In the genomic region with DNA sequence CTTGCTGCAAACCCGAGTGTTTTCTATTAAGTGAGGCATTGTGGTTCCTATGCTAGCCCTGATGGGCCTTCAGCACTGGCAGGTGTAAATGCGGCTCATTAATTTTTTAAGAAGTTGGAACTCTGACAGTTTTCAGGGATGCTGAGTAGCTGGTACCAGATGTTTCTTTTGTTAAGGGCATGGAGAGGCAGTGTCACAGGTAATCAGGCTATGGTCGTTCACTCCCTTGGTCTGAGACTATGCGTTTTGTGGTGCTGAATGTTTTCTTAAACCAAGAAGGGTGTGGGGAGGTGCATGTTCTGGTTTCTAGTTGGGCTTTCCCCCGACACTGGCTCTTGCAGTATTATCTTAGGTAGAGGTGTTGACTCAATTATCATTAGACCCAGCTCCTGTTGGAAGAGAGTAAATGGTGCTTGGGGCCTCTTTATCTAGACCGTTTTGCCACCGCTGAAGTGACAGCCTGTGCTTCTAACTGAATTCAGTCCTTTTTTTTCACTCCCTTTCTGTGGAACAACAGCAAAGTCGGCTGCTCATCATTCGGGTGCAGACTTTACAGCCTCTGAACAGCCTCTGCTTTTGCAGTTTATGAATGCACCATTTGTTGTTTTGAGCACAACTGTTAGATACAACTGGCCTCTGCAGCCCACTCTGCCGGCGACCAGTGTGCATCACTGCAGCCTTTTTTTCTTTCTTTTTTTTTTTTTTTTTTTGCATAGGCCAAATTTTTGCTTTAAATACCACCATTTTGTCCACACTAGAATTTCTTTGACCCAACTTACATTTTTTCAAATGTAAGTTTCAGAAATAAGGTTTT, we compare ENCODE assay signal across 9 cellular contexts. TPM values are rescaled to one million over a fixed set of nuclear protein-coding genes. Genes with fewer than 3 reads are reported as not detected.
DNase-seq lines count a peak whose midpoint lies in the region; ATAC-seq, FAIRE-seq and TF ChIP-seq lines count a peak whose summit lies in the region.
"Had no signal": no experiment of that assay in that cellular context is flagged by ENCODE, and none has a peak within 500 bp of the region (broad histone marks: within the 10 kb centered on the region; RNA-seq: fewer than 3 reads in every experiment).

No MANE protein-coding gene starts in this region.

- H2AFZ ChIP-seq in astrocyte (ENCODE audit: low read depth, low read length): no peak overlapping the region

- H3K36me3 ChIP-seq in astrocyte (ENCODE audit: insufficient read depth, low read length): no peaks in the 10 kb centered on the region

- peak overlapping the region; percentile 2 for H3K4me2 ChIP-seq in astrocyte (ENCODE audit: low read length)

- peaks cover 20% of the 10 kb centered on the region for H4K20me1 ChIP-seq in astrocyte (ENCODE audit: insufficient read depth, low read length)

- no peak overlapping the region for H3K27ac ChIP-seq in astrocyte (ENCODE audit: low read depth, low read length)

- no peaks in the 10 kb centered on the region for H3K36me3 Mint-ChIP-seq in astrocyte (ENCODE audit: low read depth, unreplicated experiment)

- no peak overlapping the region for H3K4me3 ChIP-seq in astrocyte (ENCODE audit: insufficient read depth, low read depth, low read length)

- no peak overlapping the region for H3K9ac ChIP-seq in astrocyte (ENCODE audit: low read length)

- no peaks in the 10 kb centered on the region for H3K9me3 ChIP-seq in astrocyte (ENCODE audit: insufficient read depth, low read depth, low read length)

- H3K27ac Mint-ChIP-seq in astrocyte (ENCODE audit: unreplicated experiment): peak overlapping the region; percentile 43
- H3K27ac Mint-ChIP-seq: dendritic cell treated with granulocyte-macrophage colony-stimulating factor and Interleukin-4, amounts not matched to agents 40 ng/mL and 50 ng/mL, for 4 days had no signal

- no peaks in the 10 kb centered on the region for H3K27me3 ChIP-seq in astrocyte (ENCODE audit: insufficient read depth, low read length)

- no peak for ATAC-seq in left lobe of liver

- no peaks in the 10 kb centered on the region for H3K27me3 Mint-ChIP-seq in astrocyte (ENCODE audit: low read depth, unreplicated experiment)
- H3K27me3 Mint-ChIP-seq: dendritic cell treated with granulocyte-macrophage colony-stimulating factor and Interleukin-4, amounts not matched to agents 40 ng/mL and 50 ng/mL, for 4 days had no signal

- peak overlapping the region; percentile 34 for H3K4me3 Mint-ChIP-seq in astrocyte (ENCODE audit: unreplicated experiment)
- H3K4me3 Mint-ChIP-seq: dendritic cell treated with granulocyte-macrophage colony-stimulating factor and Interleukin-4, amounts not matched to agents 40 ng/mL and 50 ng/mL, for 4 days had no signal

- peak; percentile 84 for DNase-seq in COR-L47 (lab: John Stamatoyannopoulos, UW)
- peak; percentile 85 for DNase-seq in NCI-H128 (lab: John Stamatoyannopoulos, UW; ENCODE audit: unreplicated experiment)
- no peak for DNase-seq in astrocyte (ENCODE audit: low read depth)
- peak; percentile 67 for DNase-seq in myocyte (ENCODE audit: low read depth)
- no peak for DNase-seq in SW480 (ENCODE audit: low spot score)
- DNase-seq in T-helper 1 cell: no peak
- no peak for DNase-seq in germinal center (ENCODE audit: low spot score)
- DNase-seq in left lobe of liver (ENCODE audit: low spot score): no peak

- peak; percentile 18 for TF ChIP-seq CTCF in astrocyte (IDR thresholded peaks at IDR 0.05; ENCODE audit: insufficient read depth, low read depth, low read length)

- H3K9me3 Mint-ChIP-seq in astrocyte (ENCODE audit: unreplicated experiment): no peaks in the 10 kb centered on the region
- H3K9me3 Mint-ChIP-seq: dendritic cell treated with granulocyte-macrophage colony-stimulating factor and Interleukin-4, amounts not matched to agents 40 ng/mL and 50 ng/mL, for 4 days had no signal

- peaks cover 42% of the 10 kb centered on the region for H3K4me1 ChIP-seq in astrocyte (ENCODE audit: insufficient read depth, low read length)

- no peak for FAIRE-seq in astrocyte (lab: Jason Lieb, UNC)

- peaks cover 62% of the 10 kb centered on the region for H3K4me1 Mint-ChIP-seq in astrocyte (ENCODE audit: low read depth, unreplicated experiment)

- peaks cover 97% of the 10 kb centered on the region for H3K79me2 ChIP-seq in astrocyte (ENCODE audit: insufficient read depth, low read length)

RNA-seq across cellular contexts. Expression of gene RREB1, which starts 35.6 kb away (rescaled TPM):
- total RNA-seq in astrocyte (37.2 and 41.8 TPM in 2 replicates), myocyte (19.6 and 26.4 TPM in 2 replicates), left lobe of liver (43.3 TPM)
- polyA plus RNA-seq in myocyte (2012): 8.0 TPM

Comparison
In these comparisons a context has a peak if more than half of its experiments do, and no peak if none do; other contexts are left out.
1. DNase-seq: peak in COR-L47 (single experiment), NCI-H128 (single experiment) and myocyte (single experiment); none in astrocyte (single experiment), SW480 (single experiment), T-helper 1 cell (0 of 5), germinal center (single experiment) and left lobe of liver (single experiment).